8 cellular contexts compared by ENCODE assay signal in the genomic region with DNA sequence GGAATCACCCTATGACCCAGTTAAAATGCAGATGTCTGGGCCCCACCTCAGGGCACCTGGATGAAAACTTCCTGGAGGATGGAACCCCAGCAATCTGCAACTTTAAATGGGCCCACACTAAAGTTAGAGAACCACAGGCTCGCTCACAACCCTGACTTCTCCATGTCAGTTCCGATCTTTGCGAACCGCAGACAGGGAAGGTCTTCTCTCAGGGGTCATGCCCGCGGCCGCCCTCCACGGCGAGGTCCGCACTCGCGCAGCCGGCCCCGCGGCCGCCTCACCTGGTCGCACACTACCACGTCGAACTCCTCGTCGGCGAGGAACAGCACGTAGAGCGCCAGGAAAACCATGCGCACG. TPM values are rescaled to one million over a fixed set of nuclear protein-coding genes. Genes with fewer than 3 reads are reported as not detected.
DNase-seq lines count a peak whose midpoint lies in the region; ATAC-seq and TF ChIP-seq lines count a peak whose summit lies in the region.

No MANE protein-coding gene starts in this region.

- DNase-seq in DND-41 (no peak), choroid plexus epithelial cell (ENCODE audit: low read depth) (no peak)
- no peak for DNase-seq in naive thymus-derived CD8-positive, alpha-beta T cell
- no peak for DNase-seq in activated CD4-positive, CD25-positive, alpha-beta regulatory T cell (lab: John Stamatoyannopoulos, UW)
- DNase-seq in activated CD4-positive, alpha-beta T cell treated with anti-CD3 and anti-CD28 coated beads, Interleukin-2, amount 50 U/mL, for 4 hours, result no peak

- no peak for TF ChIP-seq EP300 in Ishikawa (IDR thresholded peaks at IDR 0.05; ENCODE audit: borderline replicate concordance)

- TF ChIP-seq RAD21 in Ishikawa (IDR thresholded peaks at IDR 0.05; ENCODE audit: low read depth), result no peak

- H3K27ac Mint-ChIP-seq in naive thymus-derived CD8-positive, alpha-beta T cell, result peak overlapping the region; percentile 81 to 100 (median 92)

- peak overlapping the region; percentile 95 for H3K9ac ChIP-seq in DND-41 (ENCODE audit: low read depth, low read length)

- no peaks in the 10 kb centered on the region for H3K9me3 Mint-ChIP-seq in naive thymus-derived CD8-positive, alpha-beta T cell

- peak overlapping the region; percentile 85 to 100 (median 98) for H3K4me3 Mint-ChIP-seq in naive thymus-derived CD8-positive, alpha-beta T cell

- H3K4me2 ChIP-seq in DND-41 (ENCODE audit: insufficient read depth, low read length), result peak overlapping the region; percentile 78

- no peak for TF ChIP-seq CTCF in DND-41 (IDR thresholded peaks at IDR 0.05; ENCODE audit: borderline replicate concordance, extremely low read depth, low read length, poor library complexity, severe bottlenecking)
- TF ChIP-seq CTCF in choroid plexus epithelial cell (conservative IDR thresholded peaks at IDR 0.05; ENCODE audit: low read depth, low read length), result no peak

- H3K79me2 ChIP-seq in DND-41 (ENCODE audit: insufficient read depth, low read length), result peaks cover 81% of the 10 kb centered on the region

- H3K36me3 Mint-ChIP-seq in naive thymus-derived CD8-positive, alpha-beta T cell, result peaks cover 13 to 54% (median 16%) of the 10 kb centered on the region in 3 donors

- H3K4me1 ChIP-seq in DND-41 (ENCODE audit: insufficient read depth, low read length), result peaks cover 41% of the 10 kb centered on the region

- H3K36me3 ChIP-seq in DND-41 (ENCODE audit: insufficient read depth, low read length), result peaks cover 39% of the 10 kb centered on the region

- peaks cover 37% of the 10 kb centered on the region; the same call in 1 of the 2 replicates for H4K20me1 ChIP-seq in DND-41 (ENCODE audit: insufficient read depth, low read length)

- H3K4me1 Mint-ChIP-seq in naive thymus-derived CD8-positive, alpha-beta T cell, result peaks cover 45 to 88% (median 83%) of the 10 kb centered on the region in 4 donors

- H3K27ac ChIP-seq in DND-41 (ENCODE audit: low read length), result peak overlapping the region; percentile 97

- POLR2A ChIA-PET in naive thymus-derived CD8-positive, alpha-beta T cell (lab: Charles Lee), result interaction anchor here (0.7 to 1.8 kb wide), 5 partner anchors 9 to 274 kb away, joined by 3 to 5 read pairs (median 4); no protein-coding TSS in a partner anchor

- H3K27me3 ChIP-seq in DND-41 (ENCODE audit: insufficient read depth, low read length, poor library complexity), result no peaks in the 10 kb centered on the region

- H2AFZ ChIP-seq in DND-41 (ENCODE audit: low read depth, low read length), result peak overlapping the region; percentile 97

- H3K4me3 ChIP-seq in DND-41 (ENCODE audit: low read depth in 1 of 2, low read length in 2 of 2) (peak overlapping the region; percentile 99; a peak in 3 of 4 replicates), choroid plexus epithelial cell (ENCODE audit: low read depth, low read length) (peak overlapping the region; percentile 100)

- no peak; the same call in 2 of the 3 replicates for ATAC-seq in DND-41 (ENCODE audit: insufficient read depth, low read depth)
- ATAC-seq in naive thymus-derived CD8-positive, alpha-beta T cell, result no peak
- ATAC-seq in GM21528 (IDR thresholded peaks at IDR 0.05; ENCODE audit: low FRiP score, unreplicated experiment), result no peak
- no peak for ATAC-seq in GM21825 (IDR thresholded peaks at IDR 0.05; ENCODE audit: unreplicated experiment)

- no peaks in the 10 kb centered on the region for H3K27me3 Mint-ChIP-seq in naive thymus-derived CD8-positive, alpha-beta T cell

- no peaks in the 10 kb centered on the region for H3K9me3 ChIP-seq in DND-41 (ENCODE audit: insufficient read depth, low read length, severe bottlenecking)

TF ChIP-seq in Ishikawa, 13 proteins besides CTCF, POLR2A, EP300 and RAD21:
- TF ChIP-seq TEAD4 (IDR thresholded peaks at IDR 0.05), result no peak
- no peak for TF ChIP-seq TCF12 (IDR thresholded peaks at IDR 0.05; ENCODE audit: low read depth)
- TF ChIP-seq, protein P1, sequence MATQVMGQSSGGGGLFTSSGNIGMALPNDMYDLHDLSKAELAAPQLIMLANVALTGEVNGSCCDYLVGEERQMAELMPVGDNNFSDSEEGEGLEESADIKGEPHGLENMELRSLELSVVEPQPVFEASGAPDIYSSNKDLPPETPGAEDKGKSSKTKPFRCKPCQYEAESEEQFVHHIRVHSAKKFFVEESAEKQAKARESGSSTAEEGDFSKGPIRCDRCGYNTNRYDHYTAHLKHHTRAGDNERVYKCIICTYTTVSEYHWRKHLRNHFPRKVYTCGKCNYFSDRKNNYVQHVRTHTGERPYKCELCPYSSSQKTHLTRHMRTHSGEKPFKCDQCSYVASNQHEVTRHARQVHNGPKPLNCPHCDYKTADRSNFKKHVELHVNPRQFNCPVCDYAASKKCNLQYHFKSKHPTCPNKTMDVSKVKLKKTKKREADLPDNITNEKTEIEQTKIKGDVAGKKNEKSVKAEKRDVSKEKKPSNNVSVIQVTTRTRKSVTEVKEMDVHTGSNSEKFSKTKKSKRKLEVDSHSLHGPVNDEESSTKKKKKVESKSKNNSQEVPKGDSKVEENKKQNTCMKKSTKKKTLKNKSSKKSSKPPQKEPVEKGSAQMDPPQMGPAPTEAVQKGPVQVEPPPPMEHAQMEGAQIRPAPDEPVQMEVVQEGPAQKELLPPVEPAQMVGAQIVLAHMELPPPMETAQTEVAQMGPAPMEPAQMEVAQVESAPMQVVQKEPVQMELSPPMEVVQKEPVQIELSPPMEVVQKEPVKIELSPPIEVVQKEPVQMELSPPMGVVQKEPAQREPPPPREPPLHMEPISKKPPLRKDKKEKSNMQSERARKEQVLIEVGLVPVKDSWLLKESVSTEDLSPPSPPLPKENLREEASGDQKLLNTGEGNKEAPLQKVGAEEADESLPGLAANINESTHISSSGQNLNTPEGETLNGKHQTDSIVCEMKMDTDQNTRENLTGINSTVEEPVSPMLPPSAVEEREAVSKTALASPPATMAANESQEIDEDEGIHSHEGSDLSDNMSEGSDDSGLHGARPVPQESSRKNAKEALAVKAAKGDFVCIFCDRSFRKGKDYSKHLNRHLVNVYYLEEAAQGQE (IDR thresholded peaks at IDR 0.05; ENCODE audit: low read depth), result no peak
- no peak for TF ChIP-seq CEBPB (IDR thresholded peaks at IDR 0.05)
- TF ChIP-seq, protein P2, sequence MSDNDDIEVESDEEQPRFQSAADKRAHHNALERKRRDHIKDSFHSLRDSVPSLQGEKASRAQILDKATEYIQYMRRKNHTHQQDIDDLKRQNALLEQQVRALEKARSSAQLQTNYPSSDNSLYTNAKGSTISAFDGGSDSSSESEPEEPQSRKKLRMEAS (IDR thresholded peaks at IDR 0.05), result peak; percentile 47; the same call in 1 of the 2 replicates
- no peak for TF ChIP-seq YY1 (IDR thresholded peaks at IDR 0.05; ENCODE audit: low read depth)

RNA-seq across cellular contexts. Expression of a gene that starts 0.5 kb away (rescaled TPM):
- 10 to 100 TPM; 17.3 to 21.9 TPM for total RNA-seq in naive thymus-derived CD8-positive, alpha-beta T cell
- 10 to 100 TPM; 16.1 to 23.7 (median 17.8) TPM for polyA plus RNA-seq in naive thymus-derived CD8-positive, alpha-beta T cell

RNA-seq across cellular contexts. Expression of a gene that starts 0.8 kb away (rescaled TPM):
- total RNA-seq in naive thymus-derived CD8-positive, alpha-beta T cell, result 10 to 100 TPM; 47.4 to 48.1 TPM
- 100 to 1,000 TPM; 218 to 285 (median 263) TPM for polyA plus RNA-seq in naive thymus-derived CD8-positive, alpha-beta T cell
